1 cellular context compared by ENCODE assay signal in the genomic region with DNA sequence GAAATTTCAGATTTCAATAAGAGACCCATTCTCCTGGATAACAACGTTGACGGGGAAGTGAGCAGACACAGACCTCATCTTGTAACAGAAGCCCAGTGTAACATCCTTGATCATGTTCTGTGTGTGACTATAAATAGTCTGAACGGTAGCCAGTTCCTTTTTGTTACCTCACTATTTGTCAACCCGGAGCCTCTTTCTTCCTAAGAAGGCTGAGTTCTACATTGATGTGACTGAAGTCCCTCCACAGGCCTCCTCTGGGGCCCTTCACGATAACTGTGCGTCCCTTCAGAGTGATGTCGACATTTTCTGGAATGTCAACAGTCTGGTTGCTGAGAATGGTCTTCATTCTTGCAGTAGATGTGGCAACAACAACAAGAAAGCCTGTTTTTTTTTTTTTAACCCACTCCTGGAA.
A peak's percentile ranks its signal among the peaks of the same experiment; 100 is the strongest.
TF ChIP-seq lines count a peak whose summit lies in the region.

No MANE protein-coding gene starts in this region.

TF ChIP-seq in HepG2, 621 proteins besides CTCF, POLR2A, EP300 and RAD21 (continued from another document and continues in another):
- 0 out of 2 replicates have a peak, but pooled peaks have one; percentile 30 for TF ChIP-seq THRA (CRISPR knock-in tag; IDR thresholded peaks at IDR 0.05; ENCODE audit: borderline replicate concordance)
- no peak for TF ChIP-seq TCF7L2 (IDR thresholded peaks at IDR 0.05; ENCODE audit: low read depth, low read length)
- no peak for TF ChIP-seq ZSCAN20 (CRISPR knock-in tag; IDR thresholded peaks at IDR 0.05; ENCODE audit: borderline replicate concordance)
- peak; percentile 76; the same call in 1 of the 2 replicates for TF ChIP-seq DDIT3 (CRISPR knock-in tag; IDR thresholded peaks at IDR 0.05)
- no peak for TF ChIP-seq SOX13 (IDR thresholded peaks at IDR 0.05)
- TF ChIP-seq SOX13 (CRISPR knock-in tag; conservative IDR thresholded peaks at IDR 0.05 in 1 of 2, IDR thresholded peaks at IDR 0.05 in 1 of 2): peak in 1 of 2 experiments; percentile 93; a peak in 2 of 4 replicates
- TF ChIP-seq HOXD1 (CRISPR knock-in tag; IDR thresholded peaks at IDR 0.05): no peak
- no peak for TF ChIP-seq HIVEP1 (CRISPR knock-in tag; IDR thresholded peaks at IDR 0.05)
- no peak for TF ChIP-seq MLLT10 (CRISPR knock-in tag; IDR thresholded peaks at IDR 0.05)
- TF ChIP-seq ZSCAN21 (CRISPR knock-in tag; IDR thresholded peaks at IDR 0.05; ENCODE audit: borderline replicate concordance): no peak
- no peak for TF ChIP-seq ZBED4 (CRISPR knock-in tag; IDR thresholded peaks at IDR 0.05; ENCODE audit: borderline replicate concordance)
- no peak for TF ChIP-seq ETV6 (CRISPR knock-in tag; conservative IDR thresholded peaks at IDR 0.05)
- TF ChIP-seq SKI (IDR thresholded peaks at IDR 0.05; ENCODE audit: partially characterized antibody): peak; percentile 70
- 0 out of 2 replicates have a peak, but pooled peaks have one; percentile 66 for TF ChIP-seq ZNF124 (CRISPR knock-in tag; IDR thresholded peaks at IDR 0.05)
- TF ChIP-seq ZNF292 (CRISPR knock-in tag; IDR thresholded peaks at IDR 0.05; ENCODE audit: borderline replicate concordance, low read depth): 0 out of 2 replicates have a peak, but pooled peaks have one; percentile 39
- no peak for TF ChIP-seq HIC2 (CRISPR knock-in tag; IDR thresholded peaks at IDR 0.05; ENCODE audit: low read depth)
- TF ChIP-seq TBL1XR1 (IDR thresholded peaks at IDR 0.05; ENCODE audit: borderline replicate concordance, low read length, partially characterized antibody): peak; percentile 70
- TF ChIP-seq CHD2 (IDR thresholded peaks at IDR 0.05; ENCODE audit: low read depth, low read length): no peak
- no peak for TF ChIP-seq ZFP36L1 (CRISPR knock-in tag; IDR thresholded peaks at IDR 0.05)
- no peak for TF ChIP-seq PHF20 (CRISPR knock-in tag; IDR thresholded peaks at IDR 0.05)
- TF ChIP-seq NR2F6 (IDR thresholded peaks at IDR 0.05): peak; percentile 66; the same call in 1 of the 2 replicates
- TF ChIP-seq NR2F6 (CRISPR knock-in tag; IDR thresholded peaks at IDR 0.05): peak; percentile 57
- no peak for TF ChIP-seq ZNF776 (CRISPR knock-in tag; IDR thresholded peaks at IDR 0.05)
- TF ChIP-seq MYC (CRISPR knock-in tag; IDR thresholded peaks at IDR 0.05; ENCODE audit: borderline replicate concordance): no peak
- peak; percentile 97 for TF ChIP-seq FOXK1 (CRISPR knock-in tag; IDR thresholded peaks at IDR 0.05; ENCODE audit: borderline replicate concordance, low read depth)
- peak; percentile 96 for TF ChIP-seq ARID5B (CRISPR knock-in tag; IDR thresholded peaks at IDR 0.05)
- TF ChIP-seq ZNF569 (CRISPR knock-in tag; IDR thresholded peaks at IDR 0.05; ENCODE audit: borderline replicate concordance): no peak
- TF ChIP-seq, protein P1, sequence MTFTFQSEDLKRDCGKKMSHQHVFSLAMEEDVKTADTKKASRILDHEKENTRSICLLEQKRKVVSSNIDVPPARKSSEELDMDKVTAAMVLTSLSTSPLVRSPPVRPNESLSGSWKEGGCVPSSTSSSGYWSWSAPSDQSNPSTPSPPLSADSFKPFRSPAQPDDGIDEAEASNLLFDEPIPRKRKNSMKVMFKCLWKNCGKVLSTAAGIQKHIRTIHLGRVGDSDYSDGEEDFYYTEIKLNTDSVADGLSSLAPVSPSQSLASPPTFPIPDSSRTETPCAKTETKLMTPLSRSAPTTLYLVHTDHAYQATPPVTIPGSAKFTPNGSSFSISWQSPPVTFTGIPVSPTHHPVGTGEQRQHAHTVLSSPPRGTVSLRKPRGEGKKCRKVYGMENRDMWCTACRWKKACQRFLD (CRISPR knock-in tag; IDR thresholded peaks at IDR 0.05; ENCODE audit: borderline replicate concordance): no peak
- no peak for TF ChIP-seq REPIN1 (CRISPR knock-in tag; IDR thresholded peaks at IDR 0.05; ENCODE audit: borderline replicate concordance, low read depth)
- TF ChIP-seq POLR2G (IDR thresholded peaks at IDR 0.05; ENCODE audit: low read depth, low read length): no peak
- no peak for TF ChIP-seq ZNF274 (CRISPR knock-in tag; IDR thresholded peaks at IDR 0.05)
- TF ChIP-seq MIER2 (CRISPR knock-in tag; IDR thresholded peaks at IDR 0.05): peak; percentile 60; the same call in 1 of the 2 replicates
- no peak for TF ChIP-seq MED13 (CRISPR knock-in tag; IDR thresholded peaks at IDR 0.05)
- no peak for TF ChIP-seq YEATS4 (CRISPR knock-in tag; IDR thresholded peaks at IDR 0.05; ENCODE audit: borderline replicate concordance)
- peak; percentile 58 for TF ChIP-seq ASH2L (IDR thresholded peaks at IDR 0.05; ENCODE audit: insufficient read length, low read depth, low read length)
- no peak for TF ChIP-seq ZNF792 (CRISPR knock-in tag; IDR thresholded peaks at IDR 0.05)
- peak; percentile 66 for TF ChIP-seq FOXK2 (IDR thresholded peaks at IDR 0.05)
- TF ChIP-seq, protein P2, sequence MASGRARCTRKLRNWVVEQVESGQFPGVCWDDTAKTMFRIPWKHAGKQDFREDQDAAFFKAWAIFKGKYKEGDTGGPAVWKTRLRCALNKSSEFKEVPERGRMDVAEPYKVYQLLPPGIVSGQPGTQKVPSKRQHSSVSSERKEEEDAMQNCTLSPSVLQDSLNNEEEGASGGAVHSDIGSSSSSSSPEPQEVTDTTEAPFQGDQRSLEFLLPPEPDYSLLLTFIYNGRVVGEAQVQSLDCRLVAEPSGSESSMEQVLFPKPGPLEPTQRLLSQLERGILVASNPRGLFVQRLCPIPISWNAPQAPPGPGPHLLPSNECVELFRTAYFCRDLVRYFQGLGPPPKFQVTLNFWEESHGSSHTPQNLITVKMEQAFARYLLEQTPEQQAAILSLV (CRISPR knock-in tag; IDR thresholded peaks at IDR 0.05; ENCODE audit: borderline replicate concordance): no peak
- TF ChIP-seq SCMH1 (CRISPR knock-in tag; IDR thresholded peaks at IDR 0.05; ENCODE audit: borderline replicate concordance): no peak
- no peak for TF ChIP-seq PHF5A (CRISPR knock-in tag; IDR thresholded peaks at IDR 0.05; ENCODE audit: low read depth, unreplicated experiment)
- peak; percentile 82 for TF ChIP-seq CREM (IDR thresholded peaks at IDR 0.05)
- no peak for TF ChIP-seq CREM (CRISPR knock-in tag; IDR thresholded peaks at IDR 0.05)
- no peak for TF ChIP-seq MZF1 (CRISPR knock-in tag; IDR thresholded peaks at IDR 0.05; ENCODE audit: borderline replicate concordance)
- TF ChIP-seq HES4 (CRISPR knock-in tag; IDR thresholded peaks at IDR 0.05; ENCODE audit: borderline replicate concordance): no peak
- TF ChIP-seq GTF3A (CRISPR knock-in tag; conservative IDR thresholded peaks at IDR 0.05): no peak
- TF ChIP-seq REXO4 (CRISPR knock-in tag; IDR thresholded peaks at IDR 0.05; ENCODE audit: borderline replicate concordance): no peak
- peak; percentile 76; the same call in 1 of the 2 replicates for TF ChIP-seq PHF21A (CRISPR knock-in tag; IDR thresholded peaks at IDR 0.05)
- TF ChIP-seq REL (CRISPR knock-in tag; conservative IDR thresholded peaks at IDR 0.05): no peak
- TF ChIP-seq NBN (conservative IDR thresholded peaks at IDR 0.05): no peak
- TF ChIP-seq, protein P3, sequence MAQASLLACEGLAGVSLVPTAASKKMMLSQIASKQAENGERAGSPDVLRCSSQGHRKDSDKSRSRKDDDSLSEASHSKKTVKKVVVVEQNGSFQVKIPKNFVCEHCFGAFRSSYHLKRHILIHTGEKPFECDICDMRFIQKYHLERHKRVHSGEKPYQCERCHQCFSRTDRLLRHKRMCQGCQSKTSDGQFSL (CRISPR knock-in tag; IDR thresholded peaks at IDR 0.05): no peak
- TF ChIP-seq ZNF3 (CRISPR knock-in tag; IDR thresholded peaks at IDR 0.05): no peak; the same call in 1 of the 2 replicates
- 0 out of 2 replicates have a peak, but pooled peaks have one; percentile 67 for TF ChIP-seq ZNF761 (CRISPR knock-in tag; conservative IDR thresholded peaks at IDR 0.05)
- no peak for TF ChIP-seq U2AF1 (optimal IDR thresholded peaks at IDR 0.05; ENCODE audit: low read depth, low read length)
- no peak for TF ChIP-seq ESRRA (CRISPR knock-in tag; IDR thresholded peaks at IDR 0.05; ENCODE audit: low read depth)
- TF ChIP-seq BORCS8-MEF2B (CRISPR knock-in tag; IDR thresholded peaks at IDR 0.05): no peak
